ENCODE assay signal across 14 cellular contexts in genomic region chr1:205739348-205740160, GRCh38. TPM values are rescaled to one million over a fixed set of nuclear protein-coding genes. Genes with fewer than 3 reads are reported as not detected.
DNase-seq lines count a peak whose midpoint lies in the region; ATAC-seq and TF ChIP-seq lines count a peak whose summit lies in the region.
"Had no signal": no experiment of that assay in that cellular context is flagged by ENCODE, and none has a peak within 500 bp of the region (broad histone marks: within the 10 kb centered on the region; RNA-seq: fewer than 3 reads in every experiment).

No MANE protein-coding gene starts in this region.

- H3K9me3 Mint-ChIP-seq in immature natural killer cell = no peaks in the 10 kb centered on the region
- H3K9me3 Mint-ChIP-seq: activated naive CD8-positive, alpha-beta T cell treated with anti-CD3 and anti-CD28 coated beads, Interleukin-2, amount 10 ng/mL, durations not matched to agents 7 days and 5 days had no signal

- H3K4me1 Mint-ChIP-seq in immature natural killer cell = peaks cover 35 to 70% of the 10 kb centered on the region in 2 donors

- no peak overlapping the region for H3K4me3 Mint-ChIP-seq in immature natural killer cell
- H3K4me3 Mint-ChIP-seq: activated CD4-positive, alpha-beta T cell treated with anti-CD3 and anti-CD28 coated beads for 36 hours; activated naive CD8-positive, alpha-beta T cell treated with anti-CD3 and anti-CD28 coated beads, Interleukin-2, amount 10 ng/mL, durations not matched to agents 7 days and 5 days had no signal

- no peak overlapping the region for H3K4me3 ChIP-seq in adipocyte (ENCODE audit: low read length)
- H3K4me3 ChIP-seq in lower leg skin (ENCODE audit: low read depth, poor library complexity, severe bottlenecking) = no peak overlapping the region
- H3K4me3 ChIP-seq: stomach had no signal

- ATAC-seq in GM19324 (IDR thresholded peaks at IDR 0.05; ENCODE audit: low FRiP score, unreplicated experiment) = no peak
- ATAC-seq: activated CD4-positive, alpha-beta T cell treated with anti-CD3 and anti-CD28 coated beads for 36 hours had no signal

- whole genome bisulfite sequencing in lower leg skin, 2 donors = 75 to 79% methylated on average over 5 of the region's 5 CpGs

- no peaks in the 10 kb centered on the region for H3K36me3 Mint-ChIP-seq in immature natural killer cell

- H3K27ac Mint-ChIP-seq in immature natural killer cell = peak overlapping the region; percentile 8 to 69 (median 48)
- H3K27ac Mint-ChIP-seq: activated CD4-positive, alpha-beta T cell treated with anti-CD3 and anti-CD28 coated beads for 36 hours; activated naive CD8-positive, alpha-beta T cell treated with anti-CD3 and anti-CD28 coated beads, Interleukin-2, amount 10 ng/mL, durations not matched to agents 7 days and 5 days had no signal

- peaks cover 0 to 4% (median 2%) of the 10 kb centered on the region in 3 donors for H3K27me3 Mint-ChIP-seq in immature natural killer cell (ENCODE audit: low read depth in 3 of 3)
- H3K27me3 Mint-ChIP-seq: activated CD4-positive, alpha-beta T cell treated with anti-CD3 and anti-CD28 coated beads for 36 hours; activated naive CD8-positive, alpha-beta T cell treated with anti-CD3 and anti-CD28 coated beads, Interleukin-2, amount 10 ng/mL, durations not matched to agents 7 days and 5 days had no signal

- intact Hi-C loops in lower leg skin (cut with DNase I; ENCODE audit: low total_unique reads) = no loop called here

- peak overlapping the region; percentile 59 for H3K9ac ChIP-seq in adipocyte (ENCODE audit: low read length)

- no peaks in the 10 kb centered on the region for H3K9me3 ChIP-seq in adipocyte (ENCODE audit: control insufficient read depth, low read length)
- H3K9me3 ChIP-seq: stomach had no signal

- H3K27me3 ChIP-seq in adipocyte (replicated peaks; ENCODE audit: control insufficient read depth, insufficient read depth, low read length) = no peaks in the 10 kb centered on the region
- H3K27me3 ChIP-seq: stomach had no signal

- H3K4me1 ChIP-seq in adipocyte (ENCODE audit: control insufficient read depth, insufficient read depth, low read length) = peaks cover 14% of the 10 kb centered on the region

- peaks cover 18% of the 10 kb centered on the region for H3K36me3 ChIP-seq in adipocyte (ENCODE audit: control insufficient read depth, insufficient read depth, low read length, severe bottlenecking)

- TF ChIP-seq CTCF in AG09319 (IDR thresholded peaks at IDR 0.05; ENCODE audit: low read depth, low read length) (peak; percentile 31), lower leg skin (IDR thresholded peaks at IDR 0.05) (no peak)

- peak; percentile 64 for DNase-seq in AG09319 (ENCODE audit: extremely low read depth, low read depth)
- DNase-seq in H4 (ENCODE audit: low spot score) = peak; percentile 75
- peak; percentile 85 for DNase-seq in adipocyte (ENCODE audit: low read depth)
- DNase-seq in immature natural killer cell = no peak
- DNase-seq in lower leg skin (ENCODE audit: low spot score in 2 of 2) = no peak
- no peak for DNase-seq in mesenteric fat pad (ENCODE audit: low spot score)
- no peak for DNase-seq in DMS153 (lab: John Stamatoyannopoulos, UW)
- DNase-seq: activated CD4-positive, alpha-beta T cell treated with anti-CD3 and anti-CD28 coated beads for 36 hours; activated naive CD8-positive, alpha-beta T cell treated with anti-CD3 and anti-CD28 coated beads, Interleukin-2, amount 10 ng/mL, durations not matched to agents 7 days and 5 days; islet precursor cell; NCI-H510A; stimulated activated CD4-positive, alpha-beta T cell treated with anti-CD3 and anti-CD28 coated beads, Interleukin-4, amount 100 ng/mL, for 1 hour; stomach had no signal

- no peak for TF ChIP-seq POLR2A in lower leg skin (IDR thresholded peaks at IDR 0.05)

RNA-seq across cellular contexts. Expression of gene NUCKS1, which starts 10.4 kb away (rescaled TPM):
- total RNA-seq in H4 (2014; rRNA removed; shearing (Covaris generic)) = 179 and 195 TPM in 2 replicates
- 10 to 100 TPM in 2 of 3 donors, 1 to 10 TPM in 1; 7.8 to 20.3 (median 18.9) TPM for polyA plus RNA-seq in immature natural killer cell
- 100 to 1,000 TPM in 1 of 4 donors, 10 to 100 TPM in 3; 49.5 to 143 (median 66.0) TPM for total RNA-seq in lower leg skin
- 102 TPM for total RNA-seq in mesenteric fat pad

RNA-seq across cellular contexts. Expression of gene RAB29, which starts 35.7 kb away (rescaled TPM):
- 15.5 and 15.8 TPM in 2 replicates for total RNA-seq in H4 (2014; rRNA removed; shearing (Covaris generic))
- polyA plus RNA-seq in immature natural killer cell = 100 to 1,000 TPM; 156 to 206 (median 197) TPM
- total RNA-seq in lower leg skin = 10 to 100 TPM in 2 of 4 donors, 1 to 10 TPM in 2; 5.3 to 11.5 (median 9.8) TPM
- 37.3 TPM for total RNA-seq in mesenteric fat pad

RNA-seq across cellular contexts. Expression of gene SLC45A3, which starts 59.2 kb away (rescaled TPM):
- 4.3 and 7.1 TPM in 2 replicates for total RNA-seq in H4 (2014; rRNA removed; shearing (Covaris generic))
- not detected for polyA plus RNA-seq in immature natural killer cell
- 1 to 10 TPM; 1.9 to 5.1 (median 3.1) TPM for total RNA-seq in lower leg skin
- 2.0 TPM for total RNA-seq in mesenteric fat pad

Comparison
In these comparisons a context has a peak if more than half of its experiments do, and no peak if none do; other contexts are left out.
1. DNase-seq: peak in AG09319 (single experiment), H4 (single experiment) and adipocyte (single experiment); none in immature natural killer cell (0 of 3), lower leg skin (0 of 2), mesenteric fat pad (single experiment) and DMS153 (single experiment).